Comparison of ENCODE assay signal across 34 cellular contexts in genomic region chr11:17607083-17607429, GRCh38. TPM values are rescaled to one million over a fixed set of nuclear protein-coding genes. Genes with fewer than 3 reads are reported as not detected.
"Had no signal": no experiment of that assay in that cellular context is flagged by ENCODE, and none has a peak within 500 bp of the region (broad histone marks: within the 10 kb centered on the region; RNA-seq: fewer than 3 reads in every experiment).

No MANE protein-coding gene starts in this region.

- H3K4me1 Mint-ChIP-seq: activated naive CD4-positive, alpha-beta T cell treated with anti-CD3 and anti-CD28 coated beads, Interleukin-2, amount 50 U/mL, for 24 hours; activated naive CD8-positive, alpha-beta T cell treated with anti-CD3 and anti-CD28 coated beads, Interleukin-2, amount 10 ng/mL, durations not matched to agents 7 days and 5 days; central memory CD8-positive, alpha-beta T cell had no signal

- H3K9me3 ChIP-seq: ascending aorta, MG63, SJCRH30 had no signal

- DNase-seq: activated CD4-positive, alpha-beta memory T cell treated with anti-CD3 and anti-CD28 coated beads for 36 hours; activated CD4-positive, alpha-beta T cell treated with anti-CD3 and anti-CD28 coated beads, Interleukin-2, amount 50 U/mL, for 1 hour; activated naive CD4-positive, alpha-beta T cell treated with Interleukin-2 at 50 U/mL for 16 hours; activated naive CD8-positive, alpha-beta T cell treated with anti-CD3 and anti-CD28 coated beads, Interleukin-2, amount 10 ng/mL, durations not matched to agents 7 days and 5 days; activated T-cell treated with anti-CD3 and anti-CD28 coated beads for 4 hours; activated T-cell treated with anti-CD3 and anti-CD28 coated beads, Interleukin-2, amount 50 U/mL, for 4 hours; amygdala; Kasumi-1; KG1; MG63; NCI-H1048; NCI-H1105 treated with DMSO at 0.1 percent for 48 hours; NCI-H1436; NCI-H1694; NCI-H1930; NCI-H2081 treated with DMSO at 0.1 percent for 48 hours; NCI-H345; NCI-H524 treated with DMSO at 0.1 percent for 48 hours; SHP77; SJCRH30; T1000 had no signal

- H3K9me3 Mint-ChIP-seq: activated CD4-positive, alpha-beta memory T cell treated with anti-CD3 and anti-CD28 coated beads for 36 hours; activated naive CD4-positive, alpha-beta T cell treated with anti-CD3 and anti-CD28 coated beads, Interleukin-2, amount 50 U/mL, for 24 hours; activated naive CD8-positive, alpha-beta T cell treated with anti-CD3 and anti-CD28 coated beads, Interleukin-2, amount 10 ng/mL, durations not matched to agents 7 days and 5 days; activated T-cell treated with anti-CD3 and anti-CD28 coated beads, Interleukin-2, amount 50 U/mL, for 4 hours; activated T-helper 1 cell treated with anti-CD3 and anti-CD28 coated beads, Interleukin-12 subunit alpha, Interleukin-12 subunit beta, Interleukin-2, Interleukin-4 antibody, amounts not matched to agents 30 ng/mL and 10 ng/mL and 1 ng/mL, durations not matched to agents 14 hours and 24 hours and 36 hours; central memory CD8-positive, alpha-beta T cell had no signal

- H3K36me3 ChIP-seq: ascending aorta, cardiac muscle cell, MG63, SJCRH30 had no signal

- H3K4me1 ChIP-seq: ascending aorta had no signal

- ATAC-seq: activated T-cell treated with anti-CD3 and anti-CD28 coated beads, Interleukin-2, amount 50 U/mL, for 4 hours; Panc1 had no signal

- H3K4me3 ChIP-seq: ascending aorta, cardiac muscle cell, MG63, SJCRH30, SK-N-MC had no signal

- H3K27ac ChIP-seq: ascending aorta, cardiac muscle cell, SJCRH30, SK-N-MC had no signal

- H3K27me3 Mint-ChIP-seq: activated CD4-positive, alpha-beta memory T cell treated with anti-CD3 and anti-CD28 coated beads for 36 hours; activated naive CD4-positive, alpha-beta T cell treated with anti-CD3 and anti-CD28 coated beads, Interleukin-2, amount 50 U/mL, for 24 hours; activated naive CD8-positive, alpha-beta T cell treated with anti-CD3 and anti-CD28 coated beads, Interleukin-2, amount 10 ng/mL, durations not matched to agents 7 days and 5 days had no signal

- H3K27ac Mint-ChIP-seq: activated CD4-positive, alpha-beta memory T cell treated with anti-CD3 and anti-CD28 coated beads for 36 hours; activated naive CD4-positive, alpha-beta T cell treated with anti-CD3 and anti-CD28 coated beads, Interleukin-2, amount 50 U/mL, for 24 hours; activated naive CD8-positive, alpha-beta T cell treated with anti-CD3 and anti-CD28 coated beads, Interleukin-2, amount 10 ng/mL, durations not matched to agents 7 days and 5 days; activated T-helper 1 cell treated with anti-CD3 and anti-CD28 coated beads, Interleukin-12 subunit alpha, Interleukin-12 subunit beta, Interleukin-2, Interleukin-4 antibody, amounts not matched to agents 30 ng/mL and 10 ng/mL and 1 ng/mL, durations not matched to agents 14 hours and 24 hours and 36 hours had no signal

- H3K36me3 Mint-ChIP-seq: activated CD4-positive, alpha-beta memory T cell treated with anti-CD3 and anti-CD28 coated beads for 36 hours; activated naive CD4-positive, alpha-beta T cell treated with anti-CD3 and anti-CD28 coated beads, Interleukin-2, amount 50 U/mL, for 24 hours; activated naive CD8-positive, alpha-beta T cell treated with anti-CD3 and anti-CD28 coated beads, Interleukin-2, amount 10 ng/mL, durations not matched to agents 7 days and 5 days had no signal

- H3K27me3 ChIP-seq: ascending aorta, cardiac muscle cell, MG63, SJCRH30 had no signal

- H3K4me3 Mint-ChIP-seq: activated CD4-positive, alpha-beta memory T cell treated with anti-CD3 and anti-CD28 coated beads for 36 hours; activated naive CD4-positive, alpha-beta T cell treated with anti-CD3 and anti-CD28 coated beads, Interleukin-2, amount 50 U/mL, for 24 hours; activated naive CD8-positive, alpha-beta T cell treated with anti-CD3 and anti-CD28 coated beads, Interleukin-2, amount 10 ng/mL, durations not matched to agents 7 days and 5 days; activated T-cell treated with anti-CD3 and anti-CD28 coated beads, Interleukin-2, amount 50 U/mL, for 4 hours; activated T-helper 1 cell treated with anti-CD3 and anti-CD28 coated beads, Interleukin-12 subunit alpha, Interleukin-12 subunit beta, Interleukin-2, Interleukin-4 antibody, amounts not matched to agents 30 ng/mL and 10 ng/mL and 1 ng/mL, durations not matched to agents 14 hours and 24 hours and 36 hours; central memory CD8-positive, alpha-beta T cell had no signal

RNA-seq across cellular contexts. Expression of gene OTOG, which starts 60.0 kb away (rescaled TPM):
- total RNA-seq: activated CD4-positive, alpha-beta memory T cell treated with anti-CD3 and anti-CD28 coated beads for 36 hours; activated CD8-positive, alpha-beta memory T cell treated with anti-CD3 and anti-CD28 coated beads for 36 hours; activated naive CD8-positive, alpha-beta T cell treated with anti-CD3 and anti-CD28 coated beads, Interleukin-2, amount 10 ng/mL, durations not matched to agents 7 days and 5 days; activated T-cell treated with anti-CD3 and anti-CD28 coated beads, Interleukin-2, amount 50 U/mL, for 4 hours; activated T-helper 1 cell treated with anti-CD3 and anti-CD28 coated beads, Interleukin-12 subunit alpha, Interleukin-12 subunit beta, Interleukin-2, Interleukin-4 antibody, amounts not matched to agents 30 ng/mL and 10 ng/mL and 1 ng/mL, durations not matched to agents 14 hours and 24 hours and 36 hours; ascending aorta; NCI-H460; RPMI7951; T-helper 1 cell treated with Interleukin-12 subunit alpha and Interleukin-12 subunit beta and Interleukin-4 antibody, amounts not matched to agents 30 ng/mL and 1 ng/mL, for 36 hours; T-helper 2 cell treated with Interferon-gamma antibody and Interleukin-4, amounts not matched to agents 100 ng/mL and 5 ng/mL, for 36 hours had no signal
- polyA plus RNA-seq: adipose tissue, cardiac muscle cell had no signal
